In the genomic region with DNA sequence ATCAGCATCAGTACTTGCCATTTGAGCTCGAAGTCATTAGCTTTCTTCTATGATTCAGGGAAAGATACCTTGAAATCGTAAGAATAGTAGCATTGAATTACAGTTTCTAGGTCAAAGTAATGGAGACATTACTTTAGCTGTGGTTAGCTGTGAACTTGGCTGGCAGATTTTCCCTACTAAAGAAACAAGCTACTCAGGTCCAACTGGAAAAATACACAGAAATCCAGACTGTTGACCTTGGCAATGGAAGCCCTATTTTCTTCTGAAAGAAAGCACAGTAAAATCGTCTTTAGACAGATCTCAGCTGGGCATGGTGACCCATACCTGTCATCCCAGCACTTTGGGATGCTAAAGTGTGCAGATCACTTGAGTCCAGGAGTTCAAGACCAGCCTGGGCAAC, we compare ENCODE assay signal across 19 cellular contexts. TPM values are rescaled to one million over a fixed set of nuclear protein-coding genes. Genes with fewer than 3 reads are reported as not detected.
DNase-seq lines count a peak whose midpoint lies in the region; ATAC-seq, FAIRE-seq and TF ChIP-seq lines count a peak whose summit lies in the region.
"Had no signal": no experiment of that assay in that cellular context is flagged by ENCODE, and none has a peak within 500 bp of the region (broad histone marks: within the 10 kb centered on the region; RNA-seq: fewer than 3 reads in every experiment).

No MANE protein-coding gene starts in this region.

- DNase-seq in astrocyte (ENCODE audit: low read depth) (peak; percentile 50), fibroblast of the aortic adventitia (ENCODE audit: low read depth) (peak; percentile 39), prostate gland (ENCODE audit: low spot score) (peak; percentile 65), transverse colon (no peak), NCI-H345 (lab: John Stamatoyannopoulos, UW) (no peak)
- DNase-seq: ACHN; Calu3; CD4-positive, alpha-beta T cell; DMS 273 treated with DMSO at 0.1 percent for 48 hours; DMS79; GM23248 had no signal

- H3K36me3 ChIP-seq in astrocyte (ENCODE audit: insufficient read depth, low read length) (no peaks in the 10 kb centered on the region), prostate gland (no peaks in the 10 kb centered on the region), transverse colon (no peaks in the 10 kb centered on the region)

- peaks cover 3% of the 10 kb centered on the region for H3K9me3 Mint-ChIP-seq in astrocyte (ENCODE audit: unreplicated experiment)
- H3K9me3 Mint-ChIP-seq: CD4-positive, alpha-beta T cell; IgD-negative memory B cell had no signal

- no peak overlapping the region for H3K4me3 Mint-ChIP-seq in astrocyte (ENCODE audit: unreplicated experiment)
- H3K4me3 Mint-ChIP-seq: CD4-positive, alpha-beta T cell; IgD-negative memory B cell had no signal

- no peak for ATAC-seq in HG02885 (IDR thresholded peaks at IDR 0.05; ENCODE audit: poor library complexity, unreplicated experiment)
- ATAC-seq: GM12878, HCT116 had no signal

- H3K27me3 ChIP-seq in astrocyte (ENCODE audit: insufficient read depth, low read length) (no peaks in the 10 kb centered on the region), prostate gland (replicated peaks; ENCODE audit: insufficient read depth) (no peaks in the 10 kb centered on the region), transverse colon (no peaks in the 10 kb centered on the region)
- H3K27me3 ChIP-seq: BLaER1 treated with 17β-estradiol and CSF1 and Interleukin-3, amounts not matched to agents 10 nM and 100 nM had no signal

- no peak overlapping the region for H3K4me3 ChIP-seq in astrocyte (ENCODE audit: insufficient read depth, low read depth, low read length)
- no peak overlapping the region for H3K4me3 ChIP-seq in fibroblast of the aortic adventitia (ENCODE audit: low read depth, low read length)
- no peak overlapping the region for H3K4me3 ChIP-seq in prostate gland
- no peak overlapping the region for H3K4me3 ChIP-seq in transverse colon
- H3K4me3 ChIP-seq: BLaER1 treated with 17β-estradiol and CSF1 and Interleukin-3, amounts not matched to agents 10 nM and 100 nM; GM12878; GM23248 had no signal

- 18% methylated on average over 3 of the region's 3 CpGs for WGBS in prostate gland
- WGBS in transverse colon (ENCODE audit: low coverage in 1 of 2), 2 donors, result 45 to 64% methylated on average over 3 of the region's 3 CpGs

- no peak for TF ChIP-seq EP300 in transverse colon (IDR thresholded peaks at IDR 0.05; ENCODE audit: low read depth)

- in situ Hi-C loops in transverse colon (cut with MboI; ENCODE audit: low pct_ligation_motif_present in 1 of 4, low pct_unique_long_range_greater_than_20kb in 1 of 4, low sequenced_read_pairs in 3 of 4), result no loop called here

- H3K27ac Mint-ChIP-seq in astrocyte (ENCODE audit: unreplicated experiment), result no peak overlapping the region
- H3K27ac Mint-ChIP-seq: CD4-positive, alpha-beta T cell; IgD-negative memory B cell had no signal

- H2AFZ ChIP-seq in astrocyte (ENCODE audit: low read depth, low read length), result no peak overlapping the region
- H2AFZ ChIP-seq: GM23248 had no signal

- H3K27ac ChIP-seq in C4-2B (0 out of 2 replicates have a peak overlapping the region, but pooled peaks have one; percentile 15), astrocyte (ENCODE audit: low read depth, low read length) (no peak overlapping the region), prostate gland (no peak overlapping the region), transverse colon (no peak overlapping the region)
- H3K27ac ChIP-seq: BLaER1 treated with 17β-estradiol and CSF1 and Interleukin-3, amounts not matched to agents 10 nM and 100 nM; GM23248 had no signal

- H3K79me2 ChIP-seq in astrocyte (ENCODE audit: insufficient read depth, low read length), result no peaks in the 10 kb centered on the region

- intact Hi-C loops in prostate gland (cut with DNase I), result no loop called here
- intact Hi-C loops in transverse colon (cut with DNase I; ENCODE audit: low total_unique reads), result no loop called here

- H3K4me1 ChIP-seq in astrocyte (ENCODE audit: insufficient read depth, low read length), result no peaks in the 10 kb centered on the region
- no peaks in the 10 kb centered on the region for H3K4me1 ChIP-seq in prostate gland (replicated peaks)
- no peaks in the 10 kb centered on the region for H3K4me1 ChIP-seq in transverse colon
- H3K4me1 ChIP-seq: BLaER1 treated with 17β-estradiol and CSF1 and Interleukin-3, amounts not matched to agents 10 nM and 100 nM had no signal

- H3K9me3 ChIP-seq in astrocyte (ENCODE audit: insufficient read depth, low read depth, low read length), result no peaks in the 10 kb centered on the region
- no peaks in the 10 kb centered on the region for H3K9me3 ChIP-seq in prostate gland
- H3K9me3 ChIP-seq in transverse colon, result no peaks in the 10 kb centered on the region

- FAIRE-seq in astrocyte (lab: Jason Lieb, UNC), result no peak
- FAIRE-seq: GM18507, H54 had no signal

- TF ChIP-seq CTCF in C4-2B (conservative IDR thresholded peaks at IDR 0.05), result no peak
- TF ChIP-seq CTCF in astrocyte (IDR thresholded peaks at IDR 0.05; ENCODE audit: insufficient read depth, low read depth, low read length), result no peak
- TF ChIP-seq CTCF in fibroblast of the aortic adventitia (IDR thresholded peaks at IDR 0.05; ENCODE audit: insufficient read depth, low read length), result no peak
- TF ChIP-seq CTCF in prostate gland (IDR thresholded peaks at IDR 0.05), result no peak
- TF ChIP-seq CTCF in transverse colon (IDR thresholded peaks at IDR 0.05), result no peak

- no peaks in the 10 kb centered on the region for H3K27me3 Mint-ChIP-seq in astrocyte (ENCODE audit: low read depth, unreplicated experiment)

- H3K9ac ChIP-seq in astrocyte (ENCODE audit: low read length), result no peak overlapping the region
- H3K9ac ChIP-seq: BLaER1 treated with 17β-estradiol and CSF1 and Interleukin-3, amounts not matched to agents 10 nM and 100 nM; GM23248 had no signal

- no peak for TF ChIP-seq POLR2A in prostate gland (IDR thresholded peaks at IDR 0.05)
- no peak for TF ChIP-seq POLR2A in transverse colon (IDR thresholded peaks at IDR 0.05)

- H3K36me3 Mint-ChIP-seq in astrocyte (ENCODE audit: low read depth, unreplicated experiment), result no peaks in the 10 kb centered on the region

- H3K4me1 Mint-ChIP-seq in astrocyte (ENCODE audit: low read depth, unreplicated experiment), result no peaks in the 10 kb centered on the region

- no peaks in the 10 kb centered on the region for H4K20me1 ChIP-seq in astrocyte (ENCODE audit: insufficient read depth, low read length)
- H4K20me1 ChIP-seq: BLaER1 treated with 17β-estradiol and CSF1 and Interleukin-3, amounts not matched to agents 10 nM and 100 nM had no signal

- H3K4me2 ChIP-seq in astrocyte (ENCODE audit: low read length), result no peak overlapping the region
- H3K4me2 ChIP-seq: BLaER1 treated with 17β-estradiol and CSF1 and Interleukin-3, amounts not matched to agents 10 nM and 100 nM had no signal

RNA-seq across cellular contexts. Expression of a gene that starts 13.4 kb away (rescaled TPM):
- total RNA-seq in astrocyte, result 65.9 and 76.1 TPM in 2 replicates
- total RNA-seq in fibroblast of the aortic adventitia (ENCODE audit: low replicate concordance), result 66.9 and 117 TPM in 2 replicates
- total RNA-seq in prostate gland, result 10 to 100 TPM; 41.1 to 64.4 TPM
- 10 to 100 TPM; 17.1 to 53.2 (median 39.2) TPM for total RNA-seq in transverse colon

Comparison
In these comparisons a context has a peak if more than half of its experiments do, and no peak if none do; other contexts are left out.
1. DNase-seq: peak in astrocyte (single experiment), fibroblast of the aortic adventitia (single experiment) and prostate gland (single experiment); none in transverse colon (single experiment) and NCI-H345 (single experiment).